In genomic region chr14:69152944-69153847, GRCh38 we compare ENCODE assay signal across 8 cellular contexts. TPM values are rescaled to one million over a fixed set of nuclear protein-coding genes. Genes with fewer than 3 reads are reported as not detected.
A peak's percentile ranks its signal among the peaks of the same experiment; 100 is the strongest.
DNase-seq lines count a peak whose midpoint lies in the region; ATAC-seq and TF ChIP-seq lines count a peak whose summit lies in the region.

TSS of gene DCAF5 (minus strand) at chr14:69153119. CDS start at chr14:69152978, 141 bp downstream.

- TF ChIP-seq CTCF in SU-DHL-6 (IDR thresholded peaks at IDR 0.05; ENCODE audit: insufficient read depth, low read length, poor library complexity, severe bottlenecking), result no peak
- peak in 2 of 3 donors; percentile 30 to 33 for TF ChIP-seq CTCF in ovary (IDR thresholded peaks at IDR 0.05)

- H3K9ac ChIP-seq in SU-DHL-6 (ENCODE audit: low read length), result peak within 1 kb of the TSS; percentile 83

- H3K27ac ChIP-seq in SU-DHL-6 (ENCODE audit: low read depth, low read length), result peak within 1 kb of the TSS; percentile 64
- peak within 1 kb of the TSS; percentile 72 to 83 for H3K27ac ChIP-seq in ovary
- H3K27ac ChIP-seq in thymus (ENCODE audit: low read depth), result peak within 1 kb of the TSS; percentile 94

- H3K9me3 ChIP-seq in SU-DHL-6 (ENCODE audit: insufficient read depth, low read length), result no peaks in the 10 kb centered on the region
- no peaks in the 10 kb centered on the region for H3K9me3 ChIP-seq in ovary
- no peaks in the 10 kb centered on the region for H3K9me3 ChIP-seq in thymus (ENCODE audit: control insufficient read depth)

- intact Hi-C loops in head of caudate nucleus (cut with DNase I) (loop anchor here (5.0 kb wide), 1 partner anchor 39 kb away; the partner anchor contains the start of gene EXD2), ovary (cut with DNase I) (no loop called here)

- H3K36me3 ChIP-seq in SU-DHL-6 (ENCODE audit: low read length), result no peaks in the 10 kb centered on the region
- H3K36me3 ChIP-seq in ovary, result no peaks in the 10 kb centered on the region
- H3K36me3 ChIP-seq in thymus (ENCODE audit: control insufficient read depth, insufficient read depth), result peaks cover 5% of the 10 kb centered on the region

- H3K9me2 ChIP-seq in SU-DHL-6 (replicated peaks; ENCODE audit: insufficient read depth, low read length), result no peaks in the 10 kb centered on the region

- H3K4me3 ChIP-seq in SU-DHL-6 (ENCODE audit: insufficient read depth, low read length, poor library complexity, severe bottlenecking) (peak within 1 kb of the TSS; percentile 76), ovary (peak within 1 kb of the TSS; percentile 84), thymus (ENCODE audit: low read length) (peak within 1 kb of the TSS; percentile 76)

- peak within 1 kb of the TSS; percentile 97 for H3K4me3 Mint-ChIP-seq in activated naive CD8-positive, alpha-beta T cell treated with anti-CD3 and anti-CD28 coated beads, Interleukin-2, amount 10 ng/mL, durations not matched to agents 7 days and 5 days

- H4K20me1 ChIP-seq in SU-DHL-6 (ENCODE audit: low read depth, low read length), result no peaks in the 10 kb centered on the region

- 0 to 1% (median 1%) methylated on average over 84 to 97 of the region's 97 CpGs for WGBS in ovary, 3 donors
- WGBS in thymus, result under 1% methylated on average over 97 of the region's 97 CpGs

- H3K27me3 ChIP-seq in SU-DHL-6 (ENCODE audit: low read length) (no peaks in the 10 kb centered on the region), ovary (no peaks in the 10 kb centered on the region), thymus (ENCODE audit: control insufficient read depth, insufficient read depth) (peaks cover 14% of the 10 kb centered on the region)

- peak within 1 kb of the TSS; percentile 78 for H3K4me2 ChIP-seq in SU-DHL-6 (ENCODE audit: low read depth, low read length, poor library complexity, severe bottlenecking)

- H3F3A ChIP-seq in SU-DHL-6 (ENCODE audit: insufficient read depth), result peaks cover 12% of the 10 kb centered on the region

- H3K27me3 Mint-ChIP-seq in activated naive CD8-positive, alpha-beta T cell treated with anti-CD3 and anti-CD28 coated beads, Interleukin-2, amount 10 ng/mL, durations not matched to agents 7 days and 5 days, result peaks cover 34% of the 10 kb centered on the region

- peaks cover 18% of the 10 kb centered on the region for H3K79me2 ChIP-seq in SU-DHL-6 (ENCODE audit: insufficient read depth, low read length)

- ATAC-seq in HG02642 (IDR thresholded peaks at IDR 0.05; ENCODE audit: poor library complexity, unreplicated experiment), result peak; percentile 89
- ATAC-seq in activated naive CD8-positive, alpha-beta T cell treated with anti-CD3 and anti-CD28 coated beads, Interleukin-2, amount 10 ng/mL, durations not matched to agents 7 days and 5 days (ENCODE audit: low read depth), result peak; percentile 95

- H3K4me1 ChIP-seq in ovary (ENCODE audit: insufficient read depth) (peaks cover 2% of the 10 kb centered on the region), thymus (ENCODE audit: control insufficient read depth, insufficient read depth, low read length) (peaks cover 15% of the 10 kb centered on the region)

- H3K9me3 Mint-ChIP-seq in activated naive CD8-positive, alpha-beta T cell treated with anti-CD3 and anti-CD28 coated beads, Interleukin-2, amount 10 ng/mL, durations not matched to agents 7 days and 5 days, result no peaks in the 10 kb centered on the region

- peak; percentile 95 to 97 (median 96) for DNase-seq in NCI-H1417 (lab: John Stamatoyannopoulos, UW)
- peak; percentile 87 for DNase-seq in activated naive CD8-positive, alpha-beta T cell treated with anti-CD3 and anti-CD28 coated beads, Interleukin-2, amount 10 ng/mL, durations not matched to agents 7 days and 5 days
- DNase-seq in head of caudate nucleus, result peak; percentile 74 to 97 (median 91)
- DNase-seq in ovary, result peak; percentile 90 to 93 (median 92)

- peaks cover 26% of the 10 kb centered on the region for H3K4me1 Mint-ChIP-seq in activated naive CD8-positive, alpha-beta T cell treated with anti-CD3 and anti-CD28 coated beads, Interleukin-2, amount 10 ng/mL, durations not matched to agents 7 days and 5 days

- peaks cover 12% of the 10 kb centered on the region for H3K36me3 Mint-ChIP-seq in activated naive CD8-positive, alpha-beta T cell treated with anti-CD3 and anti-CD28 coated beads, Interleukin-2, amount 10 ng/mL, durations not matched to agents 7 days and 5 days

- POLR2A ChIA-PET in activated naive CD8-positive, alpha-beta T cell treated with anti-CD3 and anti-CD28 coated beads, Interleukin-2, amount 10 ng/mL, durations not matched to agents 7 days and 5 days (lab: Charles Lee), result interaction anchor here (0.6 to 2.7 kb wide), 6 partner anchors 10 to 461 kb away, joined by 3 to 17 read pairs (median 5); partner anchors contain the start of genes ERH, EXD2 and SLC39A9

- H3K27ac Mint-ChIP-seq in activated naive CD8-positive, alpha-beta T cell treated with anti-CD3 and anti-CD28 coated beads, Interleukin-2, amount 10 ng/mL, durations not matched to agents 7 days and 5 days, result peak within 1 kb of the TSS; percentile 96

- no peak for TF ChIP-seq EP300 in ovary (IDR thresholded peaks at IDR 0.05)

- TF ChIP-seq POLR2A in GM10847 (IDR thresholded peaks at IDR 0.05; ENCODE audit: extremely low read depth, insufficient read length), result peak; percentile 55
- TF ChIP-seq POLR2A in ovary (IDR thresholded peaks at IDR 0.05), result peak; percentile 72

- H2AFZ ChIP-seq in SU-DHL-6 (ENCODE audit: low read depth, low read length, severe bottlenecking), result peak within 1 kb of the TSS; percentile 96

RNA-seq across cellular contexts. Expression of gene DCAF5, which starts in this region (rescaled TPM):
- 10 to 100 TPM; 56.1 to 59.0 TPM for total RNA-seq in activated naive CD8-positive, alpha-beta T cell treated with anti-CD3 and anti-CD28 coated beads, Interleukin-2, amount 10 ng/mL, durations not matched to agents 7 days and 5 days
- 10 to 100 TPM; 24.9 to 50.1 (median 42.4) TPM for total RNA-seq in ovary
- polyA plus RNA-seq in ovary, result 10 to 100 TPM; 25.4 to 42.5 TPM
- polyA plus RNA-seq in thymus, result 26.6 TPM

Comparison
In these comparisons a context has a peak if more than half of its experiments do, and no peak if none do; other contexts are left out.
1. Peak in every context shown above with its lines: DNase-seq, ATAC-seq, H3K4me3 ChIP-seq and H3K27ac ChIP-seq.